Comparison of ENCODE assay signal across 18 cellular contexts in genomic region chr4:132540268-132540667, GRCh38.
"Had no signal": no experiment of that assay in that cellular context is flagged by ENCODE, and none has a peak within 500 bp of the region (broad histone marks: within the 10 kb centered on the region; RNA-seq: fewer than 3 reads in every experiment).

No MANE protein-coding gene starts in this region.

- DNase-seq: activated gamma-delta T cell treated with Interleukin-2 at 50 U/mL for 16 hours; activated T-cell treated with anti-CD3 and anti-CD28 coated beads, Interleukin-2, amount 50 U/mL, for 1 hour; body of pancreas; erythroblast; foreskin fibroblast; heart right ventricle; kidney; naive thymus-derived CD8-positive, alpha-beta T cell; sigmoid colon; stimulated activated CD4-positive, alpha-beta T cell treated with anti-CD3 and anti-CD28 coated beads, Interleukin-15, amount 100 ng/mL, for 24 hours; stimulated activated CD8-positive, alpha-beta memory T cell treated with anti-CD3 and anti-CD28 coated beads, Interleukin-4, amount 100 ng/mL, for 48 hours; stimulated activated naive B cell treated with anti-CD40 and anti-IgM and Interleukin-4, amounts not matched to agents 10 μg/mL and 1 μg/mL and 100 μg/mL, for 72 hours; trophoblast cell had no signal

- H2AFZ ChIP-seq: neural progenitor cell had no signal

- H3K36me3 ChIP-seq: cardiac muscle cell, heart right ventricle, neural progenitor cell, sigmoid colon, vagina had no signal

- H3K27ac ChIP-seq: body of pancreas, cardiac muscle cell, heart right ventricle, neural progenitor cell, sigmoid colon, vagina had no signal

- H3K4me1 ChIP-seq: body of pancreas, heart right ventricle, neural progenitor cell, sigmoid colon, vagina had no signal

- H3K4me2 ChIP-seq: neural progenitor cell, smooth muscle cell had no signal

- H3K27me3 ChIP-seq: body of pancreas, cardiac muscle cell, heart right ventricle, neural progenitor cell, sigmoid colon, vagina had no signal

- H3K4me3 ChIP-seq: body of pancreas, cardiac muscle cell, heart right ventricle, neural progenitor cell, sigmoid colon, smooth muscle cell, vagina had no signal

- H3K9ac ChIP-seq: neural progenitor cell had no signal

- H3K9me3 ChIP-seq: body of pancreas, sigmoid colon, vagina had no signal

- ATAC-seq: body of pancreas; left lobe of liver; naive thymus-derived CD8-positive, alpha-beta T cell; stimulated activated naive B cell treated with anti-CD40 and anti-IgM and Interleukin-4, amounts not matched to agents 10 μg/mL and 1 μg/mL and 100 μg/mL, for 72 hours had no signal
